In the genomic region with DNA sequence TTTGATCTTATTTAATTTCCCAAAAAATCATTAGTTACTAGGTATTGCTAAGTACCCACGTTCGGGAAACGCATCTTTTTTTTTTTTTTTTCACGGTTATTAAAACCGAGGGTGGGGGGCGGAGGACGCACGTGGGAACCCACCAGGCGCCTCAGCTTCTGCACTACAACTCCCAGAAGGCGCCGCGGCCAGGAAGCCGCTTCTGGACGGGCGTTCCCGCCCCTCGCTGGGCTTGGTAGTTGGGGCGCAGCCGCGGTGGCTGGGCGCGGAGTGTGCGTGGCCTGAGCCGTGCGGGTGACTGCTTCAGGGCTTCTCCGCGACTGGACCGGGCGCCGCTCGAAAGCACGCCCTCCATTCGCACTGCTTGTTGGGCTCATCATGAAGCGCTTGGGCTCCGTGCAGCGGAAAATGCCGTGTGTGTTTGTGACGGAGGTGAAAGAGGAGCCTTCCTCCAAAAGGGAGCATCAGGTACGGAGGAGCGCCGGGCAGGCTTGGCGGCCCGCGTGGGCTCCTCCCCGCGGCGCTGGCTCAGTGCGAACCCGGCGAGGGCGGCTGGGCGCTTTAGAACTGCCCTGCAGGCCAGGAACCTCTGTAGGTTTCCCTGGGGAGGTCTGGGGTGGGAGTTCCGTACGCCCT, we compare ENCODE assay signal across 8 cellular contexts. TPM values are rescaled to one million over a fixed set of nuclear protein-coding genes. Genes with fewer than 3 reads are reported as not detected.
DNase-seq lines count a peak whose midpoint lies in the region; ATAC-seq, FAIRE-seq and TF ChIP-seq lines count a peak whose summit lies in the region.

No MANE protein-coding gene starts in this region.

- H3K79me2 ChIP-seq in neural cell (replicated peaks; ENCODE audit: insufficient read depth, low read length) = peaks cover 10% of the 10 kb centered on the region

- peak overlapping the region; percentile 64 for H3K9ac ChIP-seq in neural cell (ENCODE audit: low read length)

- peak overlapping the region; percentile 74 for H3K27ac ChIP-seq in RWPE1
- no peak overlapping the region for H3K27ac ChIP-seq in neural cell (ENCODE audit: low read length)

- TF ChIP-seq POLR2A in H54 (IDR thresholded peaks at IDR 0.05; ENCODE audit: low read depth, low read length) = peak; percentile 98

- H3K4me2 ChIP-seq in neural cell (ENCODE audit: low read length) = peak overlapping the region; percentile 92

- ATAC-seq in stimulated activated naive CD8-positive, alpha-beta T cell treated with anti-CD3 and anti-CD28 coated beads, Interleukin-15, amount 100 ng/mL, for 72 hours = peak; percentile 99

- peak overlapping the region; percentile 98 to 99 for H3K4me3 Mint-ChIP-seq in stimulated activated naive CD8-positive, alpha-beta T cell treated with anti-CD3 and anti-CD28 coated beads, Interleukin-15, amount 100 ng/mL, for 72 hours

- no peak for TF ChIP-seq CTCF in RWPE1 (conservative IDR thresholded peaks at IDR 0.05; ENCODE audit: low read depth)
- TF ChIP-seq CTCF in fibroblast of villous mesenchyme (IDR thresholded peaks at IDR 0.05; ENCODE audit: insufficient read depth, low read depth, low read length) = no peak
- peak; percentile 28 for TF ChIP-seq CTCF in neural cell (IDR thresholded peaks at IDR 0.05; ENCODE audit: poor library complexity, severe bottlenecking)

- H3K27me3 Mint-ChIP-seq in stimulated activated naive CD8-positive, alpha-beta T cell treated with anti-CD3 and anti-CD28 coated beads, Interleukin-15, amount 100 ng/mL, for 72 hours = no peaks in the 10 kb centered on the region

- peak; percentile 21 for TF ChIP-seq EP300 in neural cell (conservative IDR thresholded peaks at IDR 0.05; ENCODE audit: poor library complexity, severe bottlenecking)

- H4K20me1 ChIP-seq in neural cell (ENCODE audit: insufficient read depth) = no peaks in the 10 kb centered on the region

- H3F3A ChIP-seq in neural cell (ENCODE audit: insufficient read depth, low read length, poor library complexity, severe bottlenecking) = no peaks in the 10 kb centered on the region

- H3K4me1 Mint-ChIP-seq in stimulated activated naive CD8-positive, alpha-beta T cell treated with anti-CD3 and anti-CD28 coated beads, Interleukin-15, amount 100 ng/mL, for 72 hours = peaks cover 51% of the 10 kb centered on the region

- peak; percentile 87 for FAIRE-seq in H54 (lab: Jason Lieb, UNC)

- H3K4me3 ChIP-seq in fibroblast of villous mesenchyme (ENCODE audit: low read depth, low read length) (peak overlapping the region; percentile 86), neural cell (ENCODE audit: low read length) (peak overlapping the region; percentile 96)

- peak overlapping the region; percentile 98 for H3K27ac Mint-ChIP-seq in stimulated activated naive CD8-positive, alpha-beta T cell treated with anti-CD3 and anti-CD28 coated beads, Interleukin-15, amount 100 ng/mL, for 72 hours

- CTCF ChIA-PET in RWPE1 (lab: Yijun Ruan, JAX) = no interaction called here

- H2AFZ ChIP-seq in neural cell (ENCODE audit: low read depth, low read length) = peak overlapping the region; percentile 81

- H3K9me3 ChIP-seq in neural cell (ENCODE audit: low read length) = no peaks in the 10 kb centered on the region

- POLR2A ChIA-PET in RWPE1 (lab: Yijun Ruan, JAX; ENCODE audit: low non-redundant PET) = interaction anchor here (0.6 kb wide), 1 partner anchor 1401 kb away, joined by 3 read pairs; no protein-coding TSS in a partner anchor

- H3K9me3 Mint-ChIP-seq in stimulated activated naive CD8-positive, alpha-beta T cell treated with anti-CD3 and anti-CD28 coated beads, Interleukin-15, amount 100 ng/mL, for 72 hours = peaks cover 8 to 9% of the 10 kb centered on the region in 2 donors

- DNase-seq in ELF-1 (ENCODE audit: low read depth, low spot score) (peak; percentile 89), H54 (ENCODE audit: insufficient read length, low spot score) (peak; percentile 82), LoVo (ENCODE audit: low spot score) (peak; percentile 93), RWPE1 (ENCODE audit: low spot score) (peak; percentile 77), fibroblast of villous mesenchyme (ENCODE audit: low read depth) (peak; percentile 81)
- DNase-seq in activated T-helper 9 cell treated with anti-CD3 and anti-CD28 coated beads, Interleukin-2, amount 50 U/mL, for 16 hours (ENCODE audit: low read depth) = peak; percentile 81
- DNase-seq in stimulated activated naive CD8-positive, alpha-beta T cell treated with anti-CD3 and anti-CD28 coated beads, Interleukin-15, amount 100 ng/mL, for 72 hours = peak; percentile 81 to 89

- no peaks in the 10 kb centered on the region for H3K27me3 ChIP-seq in neural cell (ENCODE audit: insufficient read depth, low read depth, low read length)

- H3K36me3 ChIP-seq in neural cell (ENCODE audit: insufficient read depth, low read length) = no peaks in the 10 kb centered on the region

- no peaks in the 10 kb centered on the region for H3K9me2 ChIP-seq in neural cell (ENCODE audit: insufficient read depth, low read length)

- peak; percentile 33 for TF ChIP-seq RAD21 in neural cell (conservative IDR thresholded peaks at IDR 0.05)

TF ChIP-seq in neural cell, 6 proteins besides CTCF, POLR2A, EP300 and RAD21:
- TF ChIP-seq MXI1 (conservative IDR thresholded peaks at IDR 0.05; ENCODE audit: poor library complexity, severe bottlenecking) (peak; percentile 94), TAF1 (IDR thresholded peaks at IDR 0.05; ENCODE audit: low read depth) (no peak), POLR2AphosphoS5 (IDR thresholded peaks at IDR 0.05) (peak; percentile 69), EZH2 (IDR thresholded peaks at IDR 0.05; ENCODE audit: borderline replicate concordance, insufficient read depth, low read length, poor library complexity, severe bottlenecking) (no peak)
- TF ChIP-seq, protein P1, sequence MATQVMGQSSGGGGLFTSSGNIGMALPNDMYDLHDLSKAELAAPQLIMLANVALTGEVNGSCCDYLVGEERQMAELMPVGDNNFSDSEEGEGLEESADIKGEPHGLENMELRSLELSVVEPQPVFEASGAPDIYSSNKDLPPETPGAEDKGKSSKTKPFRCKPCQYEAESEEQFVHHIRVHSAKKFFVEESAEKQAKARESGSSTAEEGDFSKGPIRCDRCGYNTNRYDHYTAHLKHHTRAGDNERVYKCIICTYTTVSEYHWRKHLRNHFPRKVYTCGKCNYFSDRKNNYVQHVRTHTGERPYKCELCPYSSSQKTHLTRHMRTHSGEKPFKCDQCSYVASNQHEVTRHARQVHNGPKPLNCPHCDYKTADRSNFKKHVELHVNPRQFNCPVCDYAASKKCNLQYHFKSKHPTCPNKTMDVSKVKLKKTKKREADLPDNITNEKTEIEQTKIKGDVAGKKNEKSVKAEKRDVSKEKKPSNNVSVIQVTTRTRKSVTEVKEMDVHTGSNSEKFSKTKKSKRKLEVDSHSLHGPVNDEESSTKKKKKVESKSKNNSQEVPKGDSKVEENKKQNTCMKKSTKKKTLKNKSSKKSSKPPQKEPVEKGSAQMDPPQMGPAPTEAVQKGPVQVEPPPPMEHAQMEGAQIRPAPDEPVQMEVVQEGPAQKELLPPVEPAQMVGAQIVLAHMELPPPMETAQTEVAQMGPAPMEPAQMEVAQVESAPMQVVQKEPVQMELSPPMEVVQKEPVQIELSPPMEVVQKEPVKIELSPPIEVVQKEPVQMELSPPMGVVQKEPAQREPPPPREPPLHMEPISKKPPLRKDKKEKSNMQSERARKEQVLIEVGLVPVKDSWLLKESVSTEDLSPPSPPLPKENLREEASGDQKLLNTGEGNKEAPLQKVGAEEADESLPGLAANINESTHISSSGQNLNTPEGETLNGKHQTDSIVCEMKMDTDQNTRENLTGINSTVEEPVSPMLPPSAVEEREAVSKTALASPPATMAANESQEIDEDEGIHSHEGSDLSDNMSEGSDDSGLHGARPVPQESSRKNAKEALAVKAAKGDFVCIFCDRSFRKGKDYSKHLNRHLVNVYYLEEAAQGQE (IDR thresholded peaks at IDR 0.05; ENCODE audit: borderline replicate concordance) = no peak

RNA-seq across cellular contexts. Expression of a gene that starts 6.2 kb away (rescaled TPM):
- total RNA-seq in fibroblast of villous mesenchyme = under 0.01 TPM in 1 of 2 replicates, not detected in the other
- polyA plus RNA-seq in neural cell = 0.30 and 0.68 TPM in 2 replicates
- polyA minus RNA-seq in neural cell = 0.97 and 1.4 TPM in 2 replicates
